12 cellular contexts compared by ENCODE assay signal in genomic region chr1:12051361-12051760, GRCh38.
"Had no signal": no experiment of that assay in that cellular context is flagged by ENCODE, and none has a peak within 500 bp of the region (broad histone marks: within the 10 kb centered on the region; RNA-seq: fewer than 3 reads in every experiment).

No MANE protein-coding gene starts in this region.

- H3K9me3 ChIP-seq: breast epithelium, esophagus muscularis mucosa, heart right ventricle, left ventricle myocardium inferior, pancreas, tibial nerve had no signal

- H3K4me3 ChIP-seq: breast epithelium, esophagus muscularis mucosa, heart right ventricle, left ventricle myocardium inferior, pancreas, tibial nerve had no signal

- H3K27ac ChIP-seq: esophagus muscularis mucosa, pancreas had no signal

- H3K27me3 ChIP-seq: breast epithelium, heart right ventricle, pancreas, tibial nerve had no signal

- H3K36me3 ChIP-seq: breast epithelium, esophagus muscularis mucosa, heart right ventricle, left ventricle myocardium inferior, pancreas, tibial nerve had no signal

- H3K4me3 Mint-ChIP-seq: activated T-cell treated with anti-CD3 and anti-CD28 coated beads, Interleukin-2, amount 50 U/mL, for 4 hours had no signal

- H3K27ac Mint-ChIP-seq: activated naive CD8-positive, alpha-beta T cell treated with anti-CD3 and anti-CD28 coated beads, Interleukin-2, amount 10 ng/mL, durations not matched to agents 7 days and 5 days had no signal

- H3K36me3 Mint-ChIP-seq: activated naive CD8-positive, alpha-beta T cell treated with anti-CD3 and anti-CD28 coated beads, Interleukin-2, amount 10 ng/mL, durations not matched to agents 7 days and 5 days had no signal

- FAIRE-seq: endometrium, pancreas, TTC549 had no signal

- DNase-seq: activated CD4-positive, alpha-beta T cell treated with anti-CD3 and anti-CD28 coated beads, Interleukin-2, amount 50 U/mL, for 1 hour; activated gamma-delta T cell; activated naive CD8-positive, alpha-beta T cell treated with anti-CD3 and anti-CD28 coated beads, Interleukin-2, amount 10 ng/mL, durations not matched to agents 7 days and 5 days; activated T-cell treated with anti-CD3 and anti-CD28 coated beads, Interleukin-2, amount 50 U/mL, for 4 hours had no signal

- H3K4me1 ChIP-seq: breast epithelium, pancreas had no signal

- H3K9me3 Mint-ChIP-seq: activated naive CD8-positive, alpha-beta T cell treated with anti-CD3 and anti-CD28 coated beads, Interleukin-2, amount 10 ng/mL, durations not matched to agents 7 days and 5 days; activated T-cell treated with anti-CD3 and anti-CD28 coated beads, Interleukin-2, amount 50 U/mL, for 4 hours had no signal
